24 cellular contexts compared by ENCODE assay signal in genomic region chr14:30770376-30770775, GRCh38.
"Had no signal": no experiment of that assay in that cellular context is flagged by ENCODE, and none has a peak within 500 bp of the region (broad histone marks: within the 10 kb centered on the region; RNA-seq: fewer than 3 reads in every experiment).

No MANE protein-coding gene starts in this region.

- H3K36me3 ChIP-seq: colonic mucosa, esophagus squamous epithelium, gastrocnemius medialis, heart left ventricle, left lung, lower lobe of right lung had no signal

- H3K4me1 ChIP-seq: colonic mucosa, esophagus squamous epithelium, gastrocnemius medialis, heart left ventricle, left lung, lower lobe of right lung had no signal

- H3K27me3 ChIP-seq: colonic mucosa, gastrocnemius medialis, left lung had no signal

- DNase-seq: colonic mucosa; cortex of kidney; effector CD8-positive, alpha-beta T cell; effector memory CD8-positive, alpha-beta T cell; endodermal cell; erythroblast; esophagus squamous epithelium; foreskin fibroblast; foreskin melanocyte; gastrocnemius medialis; glutamatergic neuron; heart left ventricle; immature natural killer cell; islet precursor cell; kidney; kidney glomerular epithelial cell; left lung; left ventricle myocardium superior; lower lobe of right lung; mesenchymal stem cell; mucosa of descending colon had no signal

- FAIRE-seq: kidney had no signal

- H3K4me3 ChIP-seq: colonic mucosa, esophagus squamous epithelium, gastrocnemius medialis, heart left ventricle, hepatocyte, left lung, lower lobe of right lung, mucosa of descending colon had no signal

- ATAC-seq: effector memory CD8-positive, alpha-beta T cell; esophagus mucosa; gastrocnemius medialis; heart left ventricle; left lung; left ventricle myocardium superior; lower lobe of right lung; mucosa of descending colon had no signal

- H3K79me2 ChIP-seq: hepatocyte had no signal

- H3K27ac ChIP-seq: colonic mucosa, epithelial cell of prostate, esophagus squamous epithelium, gastrocnemius medialis, heart left ventricle, hepatocyte, left lung, lower lobe of right lung had no signal

- H2AFZ ChIP-seq: hepatocyte had no signal

- H3K9me3 ChIP-seq: colonic mucosa, esophagus squamous epithelium, gastrocnemius medialis, heart left ventricle, left lung, lower lobe of right lung, mucosa of descending colon had no signal

- H3K4me2 ChIP-seq: hepatocyte had no signal
